2 cellular contexts compared by ENCODE assay signal in the genomic region with DNA sequence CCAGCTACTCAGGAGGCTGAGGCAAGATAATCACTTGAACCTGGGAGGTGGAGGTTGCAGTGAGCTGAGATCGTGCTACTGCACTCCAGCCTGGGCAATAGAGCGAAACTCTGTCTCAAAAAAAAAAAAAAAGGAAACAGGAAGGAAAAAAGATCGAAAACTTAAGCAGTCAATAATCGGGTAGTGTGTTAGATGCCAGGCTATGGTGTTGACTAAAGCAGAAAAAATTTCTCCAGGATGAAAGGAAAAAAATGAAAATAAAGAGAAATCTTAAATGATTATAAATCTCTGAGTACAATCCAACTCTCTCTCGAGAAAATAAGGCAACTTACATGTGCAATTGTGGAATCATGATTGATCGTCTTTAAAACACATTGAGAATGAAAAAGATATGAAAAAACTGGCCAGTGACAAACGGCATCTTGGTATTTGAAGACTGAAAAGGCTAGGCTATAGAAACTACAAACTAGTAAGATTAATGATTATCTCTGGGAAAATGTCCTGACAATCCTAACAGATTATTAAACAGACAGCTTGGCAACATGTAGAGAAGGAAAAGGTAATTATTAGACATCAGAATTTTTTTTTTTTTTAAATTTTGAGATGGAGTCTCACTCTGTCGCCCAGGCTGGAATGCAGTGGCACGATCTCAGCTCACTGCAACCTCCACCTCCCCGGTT.
TF ChIP-seq lines count a peak whose summit lies in the region.

No MANE protein-coding gene starts in this region.

TF ChIP-seq in A549, 52 proteins besides CTCF, POLR2A, EP300 and RAD21 (continued from another document):
- no peak for TF ChIP-seq ZNF302 (CRISPR knock-in tag; IDR thresholded peaks at IDR 0.05)

TF ChIP-seq in GM23338, 12 proteins besides CTCF, POLR2A, EP300 and RAD21 (continued from another document):
- TF ChIP-seq, protein P1, sequence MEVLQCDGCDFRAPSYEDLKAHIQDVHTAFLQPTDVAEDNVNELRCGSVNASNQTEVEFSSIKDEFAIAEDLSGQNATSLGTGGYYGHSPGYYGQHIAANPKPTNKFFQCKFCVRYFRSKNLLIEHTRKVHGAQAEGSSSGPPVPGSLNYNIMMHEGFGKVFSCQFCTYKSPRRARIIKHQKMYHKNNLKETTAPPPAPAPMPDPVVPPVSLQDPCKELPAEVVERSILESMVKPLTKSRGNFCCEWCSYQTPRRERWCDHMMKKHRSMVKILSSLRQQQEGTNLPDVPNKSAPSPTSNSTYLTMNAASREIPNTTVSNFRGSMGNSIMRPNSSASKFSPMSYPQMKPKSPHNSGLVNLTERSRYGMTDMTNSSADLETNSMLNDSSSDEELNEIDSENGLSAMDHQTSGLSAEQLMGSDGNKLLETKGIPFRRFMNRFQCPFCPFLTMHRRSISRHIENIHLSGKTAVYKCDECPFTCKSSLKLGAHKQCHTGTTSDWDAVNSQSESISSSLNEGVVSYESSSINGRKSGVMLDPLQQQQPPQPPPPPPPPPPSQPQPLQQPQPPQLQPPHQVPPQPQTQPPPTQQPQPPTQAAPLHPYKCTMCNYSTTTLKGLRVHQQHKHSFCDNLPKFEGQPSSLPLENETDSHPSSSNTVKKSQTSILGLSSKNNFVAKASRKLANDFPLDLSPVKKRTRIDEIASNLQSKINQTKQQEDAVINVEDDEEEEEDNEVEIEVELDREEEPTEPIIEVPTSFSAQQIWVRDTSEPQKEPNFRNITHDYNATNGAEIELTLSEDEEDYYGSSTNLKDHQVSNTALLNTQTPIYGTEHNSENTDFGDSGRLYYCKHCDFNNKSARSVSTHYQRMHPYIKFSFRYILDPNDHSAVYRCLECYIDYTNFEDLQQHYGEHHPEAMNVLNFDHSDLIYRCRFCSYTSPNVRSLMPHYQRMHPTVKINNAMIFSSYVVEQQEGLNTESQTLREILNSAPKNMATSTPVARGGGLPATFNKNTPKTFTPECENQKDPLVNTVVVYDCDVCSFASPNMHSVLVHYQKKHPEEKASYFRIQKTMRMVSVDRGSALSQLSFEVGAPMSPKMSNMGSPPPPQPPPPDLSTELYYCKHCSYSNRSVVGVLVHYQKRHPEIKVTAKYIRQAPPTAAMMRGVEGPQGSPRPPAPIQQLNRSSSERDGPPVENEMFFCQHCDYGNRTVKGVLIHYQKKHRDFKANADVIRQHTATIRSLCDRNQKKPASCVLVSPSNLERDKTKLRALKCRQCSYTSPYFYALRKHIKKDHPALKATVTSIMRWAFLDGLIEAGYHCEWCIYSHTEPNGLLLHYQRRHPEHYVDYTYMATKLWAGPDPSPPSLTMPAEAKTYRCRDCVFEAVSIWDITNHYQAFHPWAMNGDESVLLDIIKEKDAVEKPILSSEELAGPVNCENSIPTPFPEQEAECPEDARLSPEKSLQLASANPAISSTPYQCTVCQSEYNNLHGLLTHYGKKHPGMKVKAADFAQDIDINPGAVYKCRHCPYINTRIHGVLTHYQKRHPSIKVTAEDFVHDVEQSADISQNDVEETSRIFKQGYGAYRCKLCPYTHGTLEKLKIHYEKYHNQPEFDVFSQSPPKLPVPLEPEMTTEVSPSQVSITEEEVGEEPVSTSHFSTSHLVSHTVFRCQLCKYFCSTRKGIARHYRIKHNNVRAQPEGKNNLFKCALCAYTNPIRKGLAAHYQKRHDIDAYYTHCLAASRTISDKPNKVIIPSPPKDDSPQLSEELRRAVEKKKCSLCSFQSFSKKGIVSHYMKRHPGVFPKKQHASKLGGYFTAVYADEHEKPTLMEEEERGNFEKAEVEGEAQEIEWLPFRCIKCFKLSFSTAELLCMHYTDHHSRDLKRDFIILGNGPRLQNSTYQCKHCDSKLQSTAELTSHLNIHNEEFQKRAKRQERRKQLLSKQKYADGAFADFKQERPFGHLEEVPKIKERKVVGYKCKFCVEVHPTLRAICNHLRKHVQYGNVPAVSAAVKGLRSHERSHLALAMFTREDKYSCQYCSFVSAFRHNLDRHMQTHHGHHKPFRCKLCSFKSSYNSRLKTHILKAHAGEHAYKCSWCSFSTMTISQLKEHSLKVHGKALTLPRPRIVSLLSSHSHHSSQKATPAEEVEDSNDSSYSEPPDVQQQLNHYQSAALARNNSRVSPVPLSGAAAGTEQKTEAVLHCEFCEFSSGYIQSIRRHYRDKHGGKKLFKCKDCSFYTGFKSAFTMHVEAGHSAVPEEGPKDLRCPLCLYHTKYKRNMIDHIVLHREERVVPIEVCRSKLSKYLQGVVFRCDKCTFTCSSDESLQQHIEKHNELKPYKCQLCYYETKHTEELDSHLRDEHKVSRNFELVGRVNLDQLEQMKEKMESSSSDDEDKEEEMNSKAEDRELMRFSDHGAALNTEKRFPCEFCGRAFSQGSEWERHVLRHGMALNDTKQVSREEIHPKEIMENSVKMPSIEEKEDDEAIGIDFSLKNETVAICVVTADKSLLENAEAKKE (CRISPR knock-in tag; IDR thresholded peaks at IDR 0.05): no peak
- TF ChIP-seq EZH2phosphoT487 (IDR thresholded peaks at IDR 0.05; ENCODE audit: unreplicated experiment) (no peak), STAT1 (IDR thresholded peaks at IDR 0.05; ENCODE audit: unreplicated experiment) (no peak), JUNB (IDR thresholded peaks at IDR 0.05; ENCODE audit: unreplicated experiment) (no peak), EZH2 (IDR thresholded peaks at IDR 0.05; ENCODE audit: low read depth, unreplicated experiment) (no peak), ZNF114 (CRISPR knock-in tag; IDR thresholded peaks at IDR 0.05) (no peak), CREB1 (CRISPR knock-in tag; IDR thresholded peaks at IDR 0.05; ENCODE audit: low read depth) (no peak), POLR2AphosphoS5 (IDR thresholded peaks at IDR 0.05; ENCODE audit: low read depth) (no peak)
- TF ChIP-seq, protein P2, sequence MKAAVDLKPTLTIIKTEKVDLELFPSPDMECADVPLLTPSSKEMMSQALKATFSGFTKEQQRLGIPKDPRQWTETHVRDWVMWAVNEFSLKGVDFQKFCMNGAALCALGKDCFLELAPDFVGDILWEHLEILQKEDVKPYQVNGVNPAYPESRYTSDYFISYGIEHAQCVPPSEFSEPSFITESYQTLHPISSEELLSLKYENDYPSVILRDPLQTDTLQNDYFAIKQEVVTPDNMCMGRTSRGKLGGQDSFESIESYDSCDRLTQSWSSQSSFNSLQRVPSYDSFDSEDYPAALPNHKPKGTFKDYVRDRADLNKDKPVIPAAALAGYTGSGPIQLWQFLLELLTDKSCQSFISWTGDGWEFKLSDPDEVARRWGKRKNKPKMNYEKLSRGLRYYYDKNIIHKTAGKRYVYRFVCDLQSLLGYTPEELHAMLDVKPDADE (IDR thresholded peaks at IDR 0.05): no peak
- TF ChIP-seq, protein P3, sequence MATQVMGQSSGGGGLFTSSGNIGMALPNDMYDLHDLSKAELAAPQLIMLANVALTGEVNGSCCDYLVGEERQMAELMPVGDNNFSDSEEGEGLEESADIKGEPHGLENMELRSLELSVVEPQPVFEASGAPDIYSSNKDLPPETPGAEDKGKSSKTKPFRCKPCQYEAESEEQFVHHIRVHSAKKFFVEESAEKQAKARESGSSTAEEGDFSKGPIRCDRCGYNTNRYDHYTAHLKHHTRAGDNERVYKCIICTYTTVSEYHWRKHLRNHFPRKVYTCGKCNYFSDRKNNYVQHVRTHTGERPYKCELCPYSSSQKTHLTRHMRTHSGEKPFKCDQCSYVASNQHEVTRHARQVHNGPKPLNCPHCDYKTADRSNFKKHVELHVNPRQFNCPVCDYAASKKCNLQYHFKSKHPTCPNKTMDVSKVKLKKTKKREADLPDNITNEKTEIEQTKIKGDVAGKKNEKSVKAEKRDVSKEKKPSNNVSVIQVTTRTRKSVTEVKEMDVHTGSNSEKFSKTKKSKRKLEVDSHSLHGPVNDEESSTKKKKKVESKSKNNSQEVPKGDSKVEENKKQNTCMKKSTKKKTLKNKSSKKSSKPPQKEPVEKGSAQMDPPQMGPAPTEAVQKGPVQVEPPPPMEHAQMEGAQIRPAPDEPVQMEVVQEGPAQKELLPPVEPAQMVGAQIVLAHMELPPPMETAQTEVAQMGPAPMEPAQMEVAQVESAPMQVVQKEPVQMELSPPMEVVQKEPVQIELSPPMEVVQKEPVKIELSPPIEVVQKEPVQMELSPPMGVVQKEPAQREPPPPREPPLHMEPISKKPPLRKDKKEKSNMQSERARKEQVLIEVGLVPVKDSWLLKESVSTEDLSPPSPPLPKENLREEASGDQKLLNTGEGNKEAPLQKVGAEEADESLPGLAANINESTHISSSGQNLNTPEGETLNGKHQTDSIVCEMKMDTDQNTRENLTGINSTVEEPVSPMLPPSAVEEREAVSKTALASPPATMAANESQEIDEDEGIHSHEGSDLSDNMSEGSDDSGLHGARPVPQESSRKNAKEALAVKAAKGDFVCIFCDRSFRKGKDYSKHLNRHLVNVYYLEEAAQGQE (IDR thresholded peaks at IDR 0.05; ENCODE audit: unreplicated experiment): no peak
TF ChIP-seq in GM23338: peak in this region for 0.
